In the genomic region with DNA sequence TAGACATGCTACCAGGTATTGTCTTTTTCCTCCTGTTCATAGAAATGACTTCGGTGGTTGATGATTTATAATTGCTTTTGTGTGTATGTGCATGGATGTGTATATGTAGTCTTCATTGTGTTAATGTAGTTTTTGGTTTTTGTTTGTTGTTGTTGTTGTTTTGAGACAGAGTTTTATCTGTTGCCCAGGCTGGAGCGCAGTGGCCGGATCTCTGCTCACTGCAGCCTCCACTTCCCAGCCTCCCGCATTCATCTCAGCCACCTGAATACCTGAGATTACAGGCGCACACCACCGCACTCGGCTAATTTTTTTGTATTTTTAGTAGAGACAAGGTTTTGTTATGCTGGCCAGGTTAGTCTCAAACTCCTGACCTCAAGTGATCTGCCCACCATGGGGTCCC, we compare ENCODE assay signal across 17 cellular contexts.
A peak's percentile ranks its signal among the peaks of the same experiment; 100 is the strongest.
DNase-seq lines count a peak whose midpoint lies in the region; TF ChIP-seq lines count a peak whose summit lies in the region.
"Had no signal": no experiment of that assay in that cellular context is flagged by ENCODE, and none has a peak within 500 bp of the region (broad histone marks: within the 10 kb centered on the region; RNA-seq: fewer than 3 reads in every experiment).

No MANE protein-coding gene starts in this region.

- H3K36me3 Mint-ChIP-seq in IgD-negative memory B cell (peaks cover 13% of the 10 kb centered on the region), brain (peaks cover 73% of the 10 kb centered on the region)

- TF ChIP-seq RAD21 in neural cell (conservative IDR thresholded peaks at IDR 0.05), result no peak

- CTCF ChIA-PET in OCI-LY7 (lab: Charles Lee; ENCODE audit: unreplicated experiment), result interaction anchor here (0.6 kb wide), 1 partner anchor 8 kb away, joined by 3 read pairs; no protein-coding TSS in a partner anchor

- H2BK12ac ChIP-seq in trophoblast cell (ENCODE audit: low read length), result no peak overlapping the region

- H3K18ac ChIP-seq in trophoblast cell (ENCODE audit: low read length), result no peak overlapping the region

- no peaks in the 10 kb centered on the region for H3K27me3 Mint-ChIP-seq in IgD-negative memory B cell
- H3K27me3 Mint-ChIP-seq in brain, result peaks cover 27% of the 10 kb centered on the region

- H3K27ac Mint-ChIP-seq in IgD-negative memory B cell, result peak overlapping the region in 2 of 3 donors; percentile 39 to 71
- peak overlapping the region in 4 of 5 experiments; percentile 29 to 60 (median 34) for H3K27ac Mint-ChIP-seq in brain
- H3K27ac Mint-ChIP-seq: CD4-positive, CD25-positive, alpha-beta regulatory T cell had no signal

- TF ChIP-seq CTCF in OCI-LY7 (conservative IDR thresholded peaks at IDR 0.05; ENCODE audit: low read length) (no peak), brain (conservative IDR thresholded peaks at IDR 0.05) (no peak), neural cell (IDR thresholded peaks at IDR 0.05; ENCODE audit: poor library complexity, severe bottlenecking) (no peak)

- H2AK5ac ChIP-seq in trophoblast cell (ENCODE audit: low read length), result no peak overlapping the region

- peaks cover under 1% of the 10 kb centered on the region for H3K79me1 ChIP-seq in trophoblast cell (ENCODE audit: low read length)

- peaks cover under 1% of the 10 kb centered on the region for H3F3A ChIP-seq in neural cell (ENCODE audit: insufficient read depth, low read length, poor library complexity, severe bottlenecking)

- H3K27ac ChIP-seq in OCI-LY7 (ENCODE audit: low read depth, low read length, poor library complexity, severe bottlenecking) (no peak overlapping the region), neural cell (ENCODE audit: low read length) (no peak overlapping the region), trophoblast cell (ENCODE audit: low read depth, low read length) (no peak overlapping the region)
- H3K27ac ChIP-seq: KMS-11, SJCRH30 had no signal

- no peaks in the 10 kb centered on the region for H4K20me1 ChIP-seq in OCI-LY7 (ENCODE audit: insufficient read depth, low read length)
- peaks cover 25% of the 10 kb centered on the region for H4K20me1 ChIP-seq in neural cell (ENCODE audit: insufficient read depth)

- no peak overlapping the region for H2BK120ac ChIP-seq in trophoblast cell (ENCODE audit: insufficient read depth, low read length, poor library complexity)

- H3K79me2 ChIP-seq in OCI-LY7 (ENCODE audit: insufficient read depth, low read depth, low read length) (0 out of 2 replicates have a peak, but pooled peaks cover 19% of the 10 kb centered on the region), neural cell (replicated peaks; ENCODE audit: insufficient read depth, low read length) (peaks cover 65% of the 10 kb centered on the region), trophoblast cell (ENCODE audit: control insufficient read depth, insufficient read depth, low read length, poor library complexity) (peaks cover 1% of the 10 kb centered on the region)

- no TSS peak for BruUV-seq in OCI-LY7 (replicated peaks; lab: Mats Ljungman, UMichigan)

- H2BK5ac ChIP-seq in trophoblast cell (ENCODE audit: low read depth, low read length, poor library complexity), result no peak overlapping the region

- no CpG with 5 or more reads among the region's 7 CpGs for WGBS in trophoblast cell (ENCODE audit: extremely low coverage, insufficient coverage, insufficient read length)

- no peak overlapping the region for H4K91ac ChIP-seq in trophoblast cell (ENCODE audit: low read depth, low read length)

- no peak overlapping the region for H4K12ac ChIP-seq in trophoblast cell (ENCODE audit: low read depth, low read length)

- no peak for DNase-seq in OCI-LY7 (ENCODE audit: low spot score)
- no peak for DNase-seq in ecto neural progenitor cell (ENCODE audit: low spot score)
- DNase-seq in COLO829 (ENCODE audit: low spot score), result no peak
- DNase-seq in trophoblast cell, result no peak
- DNase-seq: CD4-positive, CD25-positive, alpha-beta regulatory T cell; DMS153; GOT3; HCEC 1CT; NCI-H1105 treated with DMSO at 0.1 percent for 48 hours; NCI-H2081 treated with DMSO at 0.1 percent for 48 hours; NCI-H446; NCI-H526; SJCRH30 had no signal

- H3K4me3 ChIP-seq in OCI-LY7 (ENCODE audit: low read depth, low read length, poor library complexity, severe bottlenecking) (no peak overlapping the region), neural cell (ENCODE audit: low read length) (peak overlapping the region; percentile 74), trophoblast cell (ENCODE audit: low read depth, low read length) (no peak overlapping the region)
- H3K4me3 ChIP-seq: SJCRH30 had no signal

- intact Hi-C loops in OCI-LY7 (cut with micrococcal nuclease; ENCODE audit: unreplicated experiment), result no loop called here

- H3K4me1 ChIP-seq in OCI-LY7 (ENCODE audit: insufficient read depth, low read length, poor library complexity, severe bottlenecking) (peaks cover 55% of the 10 kb centered on the region), trophoblast cell (ENCODE audit: control insufficient read depth in 1 of 2, insufficient read depth in 2 of 2, low read length in 2 of 2) (peaks cover 0 to 3% of the 10 kb centered on the region in 2 experiments)
- H3K4me1 ChIP-seq: SJCRH30 had no signal

- H3K9me2 ChIP-seq in OCI-LY7 (ENCODE audit: insufficient read depth, low read length), result no peaks in the 10 kb centered on the region
- H3K9me2 ChIP-seq in neural cell (ENCODE audit: insufficient read depth, low read length), result no peaks in the 10 kb centered on the region

- H3K14ac ChIP-seq in trophoblast cell (ENCODE audit: low read length), result no peak overlapping the region

- H3K27me3 ChIP-seq in neural cell (ENCODE audit: insufficient read depth, low read depth, low read length), result no peaks in the 10 kb centered on the region
- no peaks in the 10 kb centered on the region for H3K27me3 ChIP-seq in trophoblast cell (ENCODE audit: insufficient read depth, low read length)
- H3K27me3 ChIP-seq: SJCRH30 had no signal

- H3K4me2 ChIP-seq in OCI-LY7 (ENCODE audit: low read length) (peak overlapping the region; percentile 38; the same call in 1 of the 2 replicates), neural cell (ENCODE audit: low read length) (peak overlapping the region; percentile 56), trophoblast cell (ENCODE audit: low read length) (no peak overlapping the region)

- no peaks in the 10 kb centered on the region for H3K9me3 Mint-ChIP-seq in IgD-negative memory B cell
- peaks cover 0 to 12% (median 3%) of the 10 kb centered on the region in 5 experiments for H3K9me3 Mint-ChIP-seq in brain

- H3K36me3 ChIP-seq in OCI-LY7 (ENCODE audit: insufficient read depth, low read length) (no peaks in the 10 kb centered on the region), neural cell (ENCODE audit: insufficient read depth, low read length) (no peaks in the 10 kb centered on the region), trophoblast cell (ENCODE audit: control insufficient read depth in 1 of 2, insufficient read depth in 2 of 2, low read length in 2 of 2) (no peaks in the 10 kb centered on the region)
- H3K36me3 ChIP-seq: SJCRH30 had no signal

- no peak for TF ChIP-seq EP300 in neural cell (conservative IDR thresholded peaks at IDR 0.05; ENCODE audit: poor library complexity, severe bottlenecking)

- H3K4me3 Mint-ChIP-seq in IgD-negative memory B cell, result peak overlapping the region in 1 of 4 donors; percentile 45
- peak overlapping the region; percentile 80 to 96 (median 94) for H3K4me3 Mint-ChIP-seq in brain

- POLR2A ChIA-PET in OCI-LY7 (lab: Charles Lee), result interaction anchor here (0.5 to 11.6 kb wide), 8 partner anchors 11 to 131 kb away, joined by 3 to 330 read pairs (median 7); a partner anchor contains a TSS

- H4K8ac ChIP-seq in trophoblast cell (ENCODE audit: low read depth, low read length), result no peak overlapping the region

- no peak overlapping the region for H3K9ac ChIP-seq in neural cell (ENCODE audit: low read length)
- no peak overlapping the region for H3K9ac ChIP-seq in trophoblast cell (ENCODE audit: low read length)
- H3K9ac ChIP-seq: KMS-11 had no signal

- no peak overlapping the region for H3K4ac ChIP-seq in trophoblast cell (ENCODE audit: low read depth, low read length)

- H3K4me1 Mint-ChIP-seq in IgD-negative memory B cell, result peaks cover 16 to 35% (median 19%) of the 10 kb centered on the region in 3 donors
- H3K4me1 Mint-ChIP-seq in brain, result peaks cover 70% of the 10 kb centered on the region

- no peak overlapping the region for H2AFZ ChIP-seq in OCI-LY7 (ENCODE audit: low read length)
- no peak overlapping the region for H2AFZ ChIP-seq in neural cell (ENCODE audit: low read depth, low read length)
- no peak overlapping the region for H2AFZ ChIP-seq in trophoblast cell (ENCODE audit: insufficient read depth, low read length, poor library complexity)

- no peaks in the 10 kb centered on the region for H3K9me3 ChIP-seq in OCI-LY7 (ENCODE audit: low read length)
- H3K9me3 ChIP-seq in neural cell (ENCODE audit: low read length), result no peaks in the 10 kb centered on the region
- no peaks in the 10 kb centered on the region for H3K9me3 ChIP-seq in trophoblast cell (ENCODE audit: insufficient read depth, low read depth, low read length)
- H3K9me3 ChIP-seq: SJCRH30 had no signal

- H3K23ac ChIP-seq in trophoblast cell (ENCODE audit: low read length), result no peak overlapping the region

TF ChIP-seq in neural cell, 6 proteins besides CTCF, POLR2A, EP300 and RAD21 (continues in another document):
- TF ChIP-seq POLR2AphosphoS5 (IDR thresholded peaks at IDR 0.05) (no peak), EZH2 (IDR thresholded peaks at IDR 0.05; ENCODE audit: borderline replicate concordance, insufficient read depth, low read length, poor library complexity, severe bottlenecking) (no peak), MXI1 (conservative IDR thresholded peaks at IDR 0.05; ENCODE audit: poor library complexity, severe bottlenecking) (no peak), SMC3 (conservative IDR thresholded peaks at IDR 0.05; ENCODE audit: poor library complexity) (no peak)
